Comparison of ENCODE assay signal across 21 cellular contexts in genomic region chr2:13015941-13016340, GRCh38.
"Had no signal": no experiment of that assay in that cellular context is flagged by ENCODE, and none has a peak within 500 bp of the region (broad histone marks: within the 10 kb centered on the region; RNA-seq: fewer than 3 reads in every experiment).

No MANE protein-coding gene starts in this region.

- H3K4me1 ChIP-seq: lower lobe of right lung, sigmoid colon, vagina had no signal

- H3K27ac Mint-ChIP-seq: activated B cell treated with CpG ODN at 0.5 μM for 24 hours; activated CD4-positive, alpha-beta T cell treated with anti-CD3 and anti-CD28 coated beads for 36 hours; activated naive CD4-positive, alpha-beta T cell treated with anti-CD3 and anti-CD28 coated beads, Interleukin-2, amount 10 ng/mL, durations not matched to agents 7 days and 5 days; activated T-cell treated with anti-CD3 and anti-CD28 coated beads, Interleukin-2, amount 50 U/mL, for 72 hours; progenitor cell of endocrine pancreas; stimulated activated memory B cell treated with anti-CD40 and anti-IgM and Interleukin-4, amounts not matched to agents 10 μg/mL and 1 μg/mL and 100 μg/mL, for 72 hours; type B pancreatic cell had no signal

- ATAC-seq: activated CD4-positive, alpha-beta T cell treated with anti-CD3 and anti-CD28 coated beads for 36 hours; activated T-cell treated with anti-CD3 and anti-CD28 coated beads, Interleukin-2, amount 50 U/mL, for 72 hours; left lobe of liver; lower lobe of right lung; naive thymus-derived CD4-positive, alpha-beta T cell; stimulated activated memory B cell treated with anti-CD40 and anti-IgM and Interleukin-4, amounts not matched to agents 10 μg/mL and 1 μg/mL and 100 μg/mL, for 72 hours had no signal

- H3K9me3 Mint-ChIP-seq: activated B cell treated with CpG ODN at 0.5 μM for 24 hours; activated naive CD4-positive, alpha-beta T cell treated with anti-CD3 and anti-CD28 coated beads, Interleukin-2, amount 10 ng/mL, durations not matched to agents 7 days and 5 days; activated T-cell treated with anti-CD3 and anti-CD28 coated beads, Interleukin-2, amount 50 U/mL, for 72 hours; stimulated activated memory B cell treated with anti-CD40 and anti-IgM and Interleukin-4, amounts not matched to agents 10 μg/mL and 1 μg/mL and 100 μg/mL, for 72 hours; type B pancreatic cell had no signal

- H3K27me3 Mint-ChIP-seq: progenitor cell of endocrine pancreas, type B pancreatic cell had no signal

- DNase-seq: activated B cell treated with CpG ODN at 0.5 μM for 24 hours; activated CD4-positive, alpha-beta T cell treated with anti-CD3 and anti-CD28 coated beads for 36 hours; activated CD4-positive, alpha-beta T cell treated with anti-CD3 and anti-CD28 coated beads, Interleukin-2, amount 50 U/mL, for 48 hours; activated effector memory CD4-positive, alpha-beta T cell treated with Interleukin-2 at 50 U/mL for 16 hours; activated naive CD4-positive, alpha-beta T cell treated with anti-CD3 and anti-CD28 coated beads, Interleukin-2, amount 10 ng/mL, durations not matched to agents 7 days and 5 days; activated T-cell treated with anti-CD3 and anti-CD28 coated beads, Interleukin-2, amount 50 U/mL, for 72 hours; cerebellar nuclear complex; foreskin fibroblast; lower lobe of right lung; naive thymus-derived CD4-positive, alpha-beta T cell; retina; sigmoid colon; stimulated activated CD4-positive, alpha-beta T cell treated with anti-CD3 and anti-CD28 coated beads, Interleukin-15, amount 100 ng/mL, for 24 hours; T1000 had no signal

- H3K4me3 Mint-ChIP-seq: activated B cell treated with CpG ODN at 0.5 μM for 24 hours; activated CD4-positive, alpha-beta T cell treated with anti-CD3 and anti-CD28 coated beads for 36 hours; activated naive CD4-positive, alpha-beta T cell treated with anti-CD3 and anti-CD28 coated beads, Interleukin-2, amount 10 ng/mL, durations not matched to agents 7 days and 5 days; activated T-cell treated with anti-CD3 and anti-CD28 coated beads, Interleukin-2, amount 50 U/mL, for 72 hours; naive thymus-derived CD4-positive, alpha-beta T cell; stimulated activated memory B cell treated with anti-CD40 and anti-IgM and Interleukin-4, amounts not matched to agents 10 μg/mL and 1 μg/mL and 100 μg/mL, for 72 hours; type B pancreatic cell had no signal

- H3K4me1 Mint-ChIP-seq: activated B cell treated with CpG ODN at 0.5 μM for 24 hours; activated CD4-positive, alpha-beta T cell treated with anti-CD3 and anti-CD28 coated beads for 36 hours; activated naive CD4-positive, alpha-beta T cell treated with anti-CD3 and anti-CD28 coated beads, Interleukin-2, amount 10 ng/mL, durations not matched to agents 7 days and 5 days had no signal

- H3K9me3 ChIP-seq: lower lobe of right lung, sigmoid colon, vagina had no signal

- H3K27me3 ChIP-seq: vagina had no signal

- H3K4me3 ChIP-seq: coronary artery, lower lobe of right lung, sigmoid colon, smooth muscle cell, vagina had no signal

- H3K36me3 ChIP-seq: lower lobe of right lung, sigmoid colon, vagina had no signal

- H3K36me3 Mint-ChIP-seq: activated naive CD4-positive, alpha-beta T cell treated with anti-CD3 and anti-CD28 coated beads, Interleukin-2, amount 10 ng/mL, durations not matched to agents 7 days and 5 days; naive thymus-derived CD4-positive, alpha-beta T cell; stimulated activated memory B cell treated with anti-CD40 and anti-IgM and Interleukin-4, amounts not matched to agents 10 μg/mL and 1 μg/mL and 100 μg/mL, for 72 hours; type B pancreatic cell had no signal

- H3K27ac ChIP-seq: coronary artery, lower lobe of right lung, sigmoid colon, vagina had no signal
